25 cellular contexts compared by ENCODE assay signal in the genomic region with DNA sequence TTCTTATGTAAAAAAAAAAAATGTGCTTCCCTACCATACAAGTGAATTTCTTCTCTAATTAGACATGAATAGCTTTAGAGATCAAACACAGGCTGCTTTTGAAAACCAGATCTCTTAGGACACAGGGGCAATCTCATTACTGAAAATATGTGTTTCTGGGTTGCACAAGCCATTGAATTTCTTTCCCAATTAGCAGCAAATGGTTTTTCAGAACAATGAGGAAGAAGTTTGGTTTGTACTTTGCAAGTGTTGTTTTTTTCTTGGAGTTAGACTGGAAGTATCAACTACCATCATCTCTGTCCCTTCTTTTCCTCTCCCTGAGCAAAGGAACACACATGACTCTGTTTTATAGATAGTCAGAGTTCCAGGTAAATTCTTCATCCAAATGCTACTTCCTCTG. TPM values are rescaled to one million over a fixed set of nuclear protein-coding genes. Genes with fewer than 3 reads are reported as not detected.
A peak's percentile ranks its signal among the peaks of the same experiment; 100 is the strongest.
DNase-seq lines count a peak whose midpoint lies in the region; TF ChIP-seq lines count a peak whose summit lies in the region.
"Had no signal": no experiment of that assay in that cellular context is flagged by ENCODE, and none has a peak within 500 bp of the region (broad histone marks: within the 10 kb centered on the region; RNA-seq: fewer than 3 reads in every experiment).

No MANE protein-coding gene starts in this region.

- H2BK5ac ChIP-seq in neuronal stem cell (ENCODE audit: low read length), result no peak overlapping the region

- H3K14ac ChIP-seq in neuronal stem cell (ENCODE audit: low read length), result no peak overlapping the region

- TF ChIP-seq CTCF in NB4 (IDR thresholded peaks at IDR 0.05; ENCODE audit: low read depth, low read length) (no peak), brain (conservative IDR thresholded peaks at IDR 0.05) (no peak), osteoblast (IDR thresholded peaks at IDR 0.05; ENCODE audit: extremely low read depth, low read depth, low read length) (no peak)

- DNase-seq in AML-193 (lab: John Stamatoyannopoulos, UW) (peak; percentile 3 to 17), NB4 (ENCODE audit: low read depth) (peak; percentile 2), neuronal stem cell (ENCODE audit: low spot score) (peak; percentile 40), H4 (ENCODE audit: low spot score) (no peak), osteoblast (ENCODE audit: insufficient read length, low spot score, missing footprints) (no peak)
- DNase-seq in activated CD8-positive, alpha-beta memory T cell treated with anti-CD3 and anti-CD28 coated beads for 24 hours, result no peak
- DNase-seq: BE2C, Calu3, DMS79 treated with DMSO at 0.1 percent for 48 hours, MV-4-11, NCI-H1105 treated with DMSO at 0.1 percent for 48 hours, NCI-H146, NCI-H1930, NCI-H2107, NCI-H446, NCI-H524 treated with DMSO at 0.1 percent for 48 hours, NCI-H82, PC-3 had no signal

- H2AK5ac ChIP-seq in neuronal stem cell (ENCODE audit: low read depth, low read length), result no peak overlapping the region

- no peak overlapping the region for H3K4me3 Mint-ChIP-seq in brain
- H3K4me3 Mint-ChIP-seq: CD14-positive monocyte had no signal

- no peaks in the 10 kb centered on the region for H3K79me2 ChIP-seq in osteoblast (ENCODE audit: insufficient read depth, low read length)

- peaks cover 0 to 15% (median 0%) of the 10 kb centered on the region in 3 experiments for H3K27me3 ChIP-seq in neuronal stem cell (ENCODE audit: control insufficient read depth in 3 of 3, insufficient read depth in 3 of 3, low read depth in 1 of 3, low read length in 3 of 3)
- peaks cover 51% of the 10 kb centered on the region for H3K27me3 ChIP-seq in osteoblast (ENCODE audit: insufficient read depth, low read length)

- no peak overlapping the region for H2BK15ac ChIP-seq in neuronal stem cell (ENCODE audit: low read length)

- H3K27me3 Mint-ChIP-seq in brain, result peaks cover 50% of the 10 kb centered on the region

- H3K27ac ChIP-seq in neuronal stem cell (replicated peaks; ENCODE audit: low read length), result peak overlapping the region; percentile 80
- H3K27ac ChIP-seq in osteoblast (ENCODE audit: low read depth, low read length), result no peak overlapping the region
- H3K27ac ChIP-seq: A549, HL-60 had no signal

- H3K4me2 ChIP-seq in neuronal stem cell (ENCODE audit: insufficient read depth, low read length, poor library complexity, severe bottlenecking), result no peak overlapping the region
- no peak overlapping the region for H3K4me2 ChIP-seq in osteoblast (ENCODE audit: insufficient read depth, low read length)
- H3K4me2 ChIP-seq: A549 had no signal

- no peak overlapping the region for H2AFZ ChIP-seq in neuronal stem cell (ENCODE audit: low read length)
- no peak overlapping the region for H2AFZ ChIP-seq in osteoblast (ENCODE audit: low read length)

- no peaks in the 10 kb centered on the region for H3K36me3 Mint-ChIP-seq in brain
- H3K36me3 Mint-ChIP-seq: CD14-positive monocyte had no signal

- H3K36me3 ChIP-seq in neuronal stem cell (replicated peaks in 1 of 2; ENCODE audit: control insufficient read depth in 2 of 2, insufficient read depth in 2 of 2, low read length in 2 of 2) (no peaks in the 10 kb centered on the region), osteoblast (ENCODE audit: insufficient read depth, low read length) (no peaks in the 10 kb centered on the region)
- H3K36me3 ChIP-seq: BE2C had no signal

- H3K23ac ChIP-seq in neuronal stem cell (ENCODE audit: low read depth, low read length, poor library complexity), result no peak overlapping the region

- H4K91ac ChIP-seq in neuronal stem cell (ENCODE audit: low read depth, low read length, poor library complexity), result no peak overlapping the region

- H2BK120ac ChIP-seq in neuronal stem cell (ENCODE audit: low read depth, low read length), result no peak overlapping the region

- no peaks in the 10 kb centered on the region for H3K79me1 ChIP-seq in neuronal stem cell (ENCODE audit: low read depth, low read length)

- peaks cover 0 to 4% (median 0%) of the 10 kb centered on the region in 5 experiments for H3K9me3 Mint-ChIP-seq in brain

- no peak for TF ChIP-seq POLR2A in NB4 (IDR thresholded peaks at IDR 0.05; ENCODE audit: extremely low read depth, insufficient read length)

- no peak overlapping the region for H3K9ac ChIP-seq in neuronal stem cell (ENCODE audit: low read depth, low read length, poor library complexity)

- H4K20me1 ChIP-seq in osteoblast (ENCODE audit: insufficient read depth, low read length), result no peaks in the 10 kb centered on the region

- no peak overlapping the region for H3K18ac ChIP-seq in neuronal stem cell (ENCODE audit: low read length)

- H3K4me1 ChIP-seq in neuronal stem cell (ENCODE audit: control insufficient read depth in 2 of 2, insufficient read depth in 1 of 2, low read depth in 1 of 2, low read length in 2 of 2) (peaks cover 0 to 8% of the 10 kb centered on the region in 2 donors), osteoblast (ENCODE audit: insufficient read depth, low read length) (no peaks in the 10 kb centered on the region)
- H3K4me1 ChIP-seq: BE2C had no signal

- H2BK12ac ChIP-seq in neuronal stem cell (ENCODE audit: low read length), result no peak overlapping the region

- H3K9me3 ChIP-seq in neuronal stem cell (replicated peaks in 1 of 2; ENCODE audit: control insufficient read depth in 2 of 2, insufficient read depth in 1 of 2, low read depth in 1 of 2, low read length in 2 of 2), result no peaks in the 10 kb centered on the region
- H3K9me3 ChIP-seq in osteoblast (ENCODE audit: low read depth, low read length), result no peaks in the 10 kb centered on the region
- H3K9me3 ChIP-seq: A549, BE2C had no signal

- peak overlapping the region in 3 of 5 experiments; percentile 5 to 90 (median 59) for H3K27ac Mint-ChIP-seq in brain
- H3K27ac Mint-ChIP-seq: CD14-positive monocyte had no signal

- H3K4me3 ChIP-seq in NB4 (ENCODE audit: low read depth, low read length) (no peak overlapping the region), neuronal stem cell (ENCODE audit: low read length in 2 of 2) (no peak overlapping the region), osteoblast (ENCODE audit: insufficient read depth, low read length) (no peak overlapping the region)
- H3K4me3 ChIP-seq: A549 had no signal

- H3K4me1 Mint-ChIP-seq in brain, result peaks cover 25% of the 10 kb centered on the region

- H4K8ac ChIP-seq in neuronal stem cell (ENCODE audit: low read depth, low read length), result no peak overlapping the region

- H3K4ac ChIP-seq in neuronal stem cell (ENCODE audit: low read length), result no peak overlapping the region

RNA-seq across cellular contexts. Expression of gene ANKS4B, which starts 5.6 kb away (rescaled TPM):
- polyA plus RNA-seq in brain (ENCODE audit: insufficient read depth, low read depth, low replicate concordance), result not detected
- 0.04 TPM for polyA plus RNA-seq in neuronal stem cell (2013, experiment 1 of 2)
- 0.03 TPM for polyA plus RNA-seq in neuronal stem cell (2013, experiment 2 of 2)
- total RNA-seq in H4 (2014; rRNA removed; shearing (Covaris generic)), result not detected in 2 replicates
- not detected in 2 replicates for total RNA-seq in osteoblast
- total RNA-seq: PC-3; Right ventricle myocardium inferior; SK-MEL-5; T-helper 1 cell treated with Interleukin-12 subunit alpha and Interleukin-12 subunit beta and Interleukin-4 antibody, amounts not matched to agents 30 ng/mL and 1 ng/mL, for 36 hours had no signal
- polyA plus RNA-seq: CD14-positive monocyte had no signal

RNA-seq across cellular contexts. Expression of gene ZP2, which starts 16.5 kb away (rescaled TPM):
- polyA plus RNA-seq in brain (ENCODE audit: insufficient read depth, low read depth, low replicate concordance), result not detected
- polyA plus RNA-seq in neuronal stem cell (2013, experiment 1 of 2), result not detected
- polyA plus RNA-seq in neuronal stem cell (2013, experiment 2 of 2), result not detected
- not detected in 2 replicates for total RNA-seq in H4 (2014; rRNA removed; shearing (Covaris generic))
- not detected in 2 replicates for total RNA-seq in osteoblast
- total RNA-seq: Calu3; PC-3; Right ventricle myocardium inferior; SK-MEL-5; T-helper 1 cell treated with Interleukin-12 subunit alpha and Interleukin-12 subunit beta and Interleukin-4 antibody, amounts not matched to agents 30 ng/mL and 1 ng/mL, for 36 hours had no signal
- polyA plus RNA-seq: A549, CD14-positive monocyte had no signal

RNA-seq across cellular contexts. Expression of gene CRYM, which starts 50.2 kb away (rescaled TPM):
- 27.2 TPM for polyA plus RNA-seq in brain (ENCODE audit: insufficient read depth, low read depth, low replicate concordance)
- polyA plus RNA-seq in neuronal stem cell (2013, experiment 1 of 2), result 1.4 TPM
- 1.6 TPM for polyA plus RNA-seq in neuronal stem cell (2013, experiment 2 of 2)
- total RNA-seq in H4 (2014; rRNA removed; shearing (Covaris generic)), result 0.29 and 3.1 TPM in 2 replicates
- 4.1 and 5.1 TPM in 2 replicates for total RNA-seq in osteoblast
- total RNA-seq: PC-3; T-helper 1 cell treated with Interleukin-12 subunit alpha and Interleukin-12 subunit beta and Interleukin-4 antibody, amounts not matched to agents 30 ng/mL and 1 ng/mL, for 36 hours had no signal
- polyA plus RNA-seq: CD14-positive monocyte had no signal

Comparison
In these comparisons a context has a peak if more than half of its experiments do, and no peak if none do; other contexts are left out.
1. DNase-seq: peak in AML-193 (2 of 2), NB4 (single experiment) and neuronal stem cell (single experiment); none in H4 (single experiment), activated CD8-positive, alpha-beta memory T cell treated with anti-CD3 and anti-CD28 coated beads for 24 hours (single experiment) and osteoblast (single experiment).